Comparison of ENCODE assay signal across 8 cellular contexts in genomic region chr5:16936150-16937022, GRCh38. TPM values are rescaled to one million over a fixed set of nuclear protein-coding genes. Genes with fewer than 3 reads are reported as not detected.
A peak's percentile ranks its signal among the peaks of the same experiment; 100 is the strongest.
DNase-seq lines count a peak whose midpoint lies in the region; ATAC-seq and TF ChIP-seq lines count a peak whose summit lies in the region.

Gene MYO10, minus strand, starts transcription at chr5:16936288. Its CDS starts 480 bp downstream, at chr5:16935808.

- TF ChIP-seq CTCF in PC-3 (conservative IDR thresholded peaks at IDR 0.05; ENCODE audit: low read depth, low read length): no peak

- H3K36me3 ChIP-seq in PC-3 (ENCODE audit: low read depth, low read length) (no peaks in the 10 kb centered on the region), subcutaneous abdominal adipose tissue (ENCODE audit: control insufficient read depth in 5 of 5, insufficient read depth in 5 of 5, low read length in 5 of 5) (no peaks in the 10 kb centered on the region)

- H3K27ac ChIP-seq in PC-3 (ENCODE audit: low read length) (peak within 1 kb of the TSS; percentile 62), subcutaneous abdominal adipose tissue (ENCODE audit: low read depth, low read length) (peak within 1 kb of the TSS; percentile 64)

- H3K9me3 Mint-ChIP-seq in activated T-helper 2 cell treated with anti-CD3 and anti-CD28 coated beads, Interferon-gamma antibody, Interleukin-2, Interleukin-4, amounts not matched to agents 10 μg/mL and 5 μg/mL and 100 μg/mL, durations not matched to agents 14 hours and 24 hours and 36 hours: no peaks in the 10 kb centered on the region
- H3K9me3 Mint-ChIP-seq in natural killer cell treated with Interleukin-12 subunit alpha and Interleukin-12 subunit beta and Interleukin-15 and Interleukin-18, amount 100 ng/mL, for 72 hours: peaks cover 3% of the 10 kb centered on the region

- peak within 1 kb of the TSS; percentile 85 for H3K4me2 ChIP-seq in PC-3 (ENCODE audit: low read length)

- H3K4me1 ChIP-seq in PC-3 (ENCODE audit: insufficient read depth, low read length): peaks cover 34% of the 10 kb centered on the region
- H3K4me1 ChIP-seq in subcutaneous abdominal adipose tissue (ENCODE audit: control insufficient read depth in 5 of 5, insufficient read depth in 5 of 5, low read length in 5 of 5): peaks cover 0 to 41% (median 22%) of the 10 kb centered on the region in 5 donors

- H3K4me3 ChIP-seq in PC-3 (ENCODE audit: low read length) (peak within 1 kb of the TSS; percentile 76), subcutaneous abdominal adipose tissue (ENCODE audit: low read depth in 1 of 5, low read length in 5 of 5) (peak within 1 kb of the TSS; percentile 74 to 89 (median 82))

- H3K9ac ChIP-seq in PC-3 (ENCODE audit: low read length): peak within 1 kb of the TSS; percentile 89
- peak within 1 kb of the TSS; percentile 21 to 78 (median 65) for H3K9ac ChIP-seq in subcutaneous abdominal adipose tissue (ENCODE audit: low read length in 5 of 5)

- ATAC-seq in GM19043 (IDR thresholded peaks at IDR 0.05; ENCODE audit: low read depth, unreplicated experiment): peak; percentile 46
- ATAC-seq in HG03521 (IDR thresholded peaks at IDR 0.05; ENCODE audit: unreplicated experiment): peak; percentile 52
- peak; percentile 63 for ATAC-seq in PC-3
- ATAC-seq in natural killer cell treated with Interleukin-12 subunit alpha and Interleukin-12 subunit beta and Interleukin-15 and Interleukin-18, amount 100 ng/mL, for 72 hours: peak; percentile 75 to 88

- H3K79me2 ChIP-seq in PC-3 (ENCODE audit: low read length): peaks cover 46% of the 10 kb centered on the region

- peaks cover 28% of the 10 kb centered on the region for H3K4me1 Mint-ChIP-seq in activated T-helper 2 cell treated with anti-CD3 and anti-CD28 coated beads, Interferon-gamma antibody, Interleukin-2, Interleukin-4, amounts not matched to agents 10 μg/mL and 5 μg/mL and 100 μg/mL, durations not matched to agents 14 hours and 24 hours and 36 hours (ENCODE audit: low read depth)
- H3K4me1 Mint-ChIP-seq in natural killer cell treated with Interleukin-12 subunit alpha and Interleukin-12 subunit beta and Interleukin-15 and Interleukin-18, amount 100 ng/mL, for 72 hours (ENCODE audit: low read depth in 2 of 2): peaks cover 5 to 7% of the 10 kb centered on the region in 2 donors

- TSS peak; percentile 87 for BruUV-seq in PC-3 (replicated peaks; lab: Mats Ljungman, UMichigan)

- H3K9me2 ChIP-seq in PC-3 (replicated peaks; ENCODE audit: low read length): no peaks in the 10 kb centered on the region

- DNase-seq in AG08396 (ENCODE audit: low spot score) (peak; percentile 96), PC-3 (peak; percentile 89), fibroblast of the conjunctiva (ENCODE audit: low read depth) (peak; percentile 47)
- peak; percentile 47 for DNase-seq in activated T-helper 2 cell treated with anti-CD3 and anti-CD28 coated beads, Interferon-gamma antibody, Interleukin-2, Interleukin-4, amounts not matched to agents 10 μg/mL and 5 μg/mL and 100 μg/mL, durations not matched to agents 14 hours and 24 hours and 36 hours (ENCODE audit: low spot score)
- no peak for DNase-seq in natural killer cell treated with Interleukin-12 subunit alpha and Interleukin-12 subunit beta and Interleukin-15 and Interleukin-18, amount 100 ng/mL, for 72 hours (ENCODE audit: low spot score)

- no peaks in the 10 kb centered on the region for H3F3A ChIP-seq in PC-3 (ENCODE audit: low read length, unreplicated experiment)

- no peak within 1 kb of the TSS for H3K27ac Mint-ChIP-seq in activated T-helper 2 cell treated with anti-CD3 and anti-CD28 coated beads, Interferon-gamma antibody, Interleukin-2, Interleukin-4, amounts not matched to agents 10 μg/mL and 5 μg/mL and 100 μg/mL, durations not matched to agents 14 hours and 24 hours and 36 hours
- no peak within 1 kb of the TSS for H3K27ac Mint-ChIP-seq in natural killer cell treated with Interleukin-12 subunit alpha and Interleukin-12 subunit beta and Interleukin-15 and Interleukin-18, amount 100 ng/mL, for 72 hours

- CTCF ChIA-PET in PC-3 (lab: Charles Lee): interaction anchor here (0.5 to 1.0 kb wide), 5 partner anchors 87 to 253 kb away, joined by 3 to 17 read pairs (median 6); no protein-coding TSS in a partner anchor

- H3K36me3 Mint-ChIP-seq in activated T-helper 2 cell treated with anti-CD3 and anti-CD28 coated beads, Interferon-gamma antibody, Interleukin-2, Interleukin-4, amounts not matched to agents 10 μg/mL and 5 μg/mL and 100 μg/mL, durations not matched to agents 14 hours and 24 hours and 36 hours (ENCODE audit: low read depth): no peaks in the 10 kb centered on the region
- peaks cover 12% of the 10 kb centered on the region for H3K36me3 Mint-ChIP-seq in natural killer cell treated with Interleukin-12 subunit alpha and Interleukin-12 subunit beta and Interleukin-15 and Interleukin-18, amount 100 ng/mL, for 72 hours

- POLR2A ChIA-PET in PC-3 (lab: Charles Lee; ENCODE audit: unreplicated experiment): interaction anchor here (0.6 to 1.3 kb wide), 15 partner anchors 9 to 715 kb away, joined by 3 to 18 read pairs (median 4); no protein-coding TSS in a partner anchor

- no peaks in the 10 kb centered on the region for H3K27me3 ChIP-seq in PC-3 (ENCODE audit: low read length)
- peaks cover 9 to 24% (median 19%) of the 10 kb centered on the region in 5 donors for H3K27me3 ChIP-seq in subcutaneous abdominal adipose tissue (ENCODE audit: control insufficient read depth in 5 of 5, insufficient read depth in 4 of 5, low read length in 5 of 5)

- peak within 1 kb of the TSS; percentile 92 for H2AFZ ChIP-seq in PC-3 (ENCODE audit: low read length)

- peaks cover 67% of the 10 kb centered on the region for H3K27me3 Mint-ChIP-seq in activated T-helper 2 cell treated with anti-CD3 and anti-CD28 coated beads, Interferon-gamma antibody, Interleukin-2, Interleukin-4, amounts not matched to agents 10 μg/mL and 5 μg/mL and 100 μg/mL, durations not matched to agents 14 hours and 24 hours and 36 hours (ENCODE audit: low read depth)
- H3K27me3 Mint-ChIP-seq in natural killer cell treated with Interleukin-12 subunit alpha and Interleukin-12 subunit beta and Interleukin-15 and Interleukin-18, amount 100 ng/mL, for 72 hours: peaks cover 25 to 30% of the 10 kb centered on the region in 2 donors

- intact Hi-C loops in PC-3 (cut with micrococcal nuclease): loop anchor here (1.0 to 10.0 kb wide), 3 partner anchors 62 to 196 kb away; no protein-coding TSS in a partner anchor
- intact Hi-C loops in activated T-helper 2 cell treated with anti-CD3 and anti-CD28 coated beads, Interferon-gamma antibody, Interleukin-2, Interleukin-4, amounts not matched to agents 10 μg/mL and 5 μg/mL and 100 μg/mL, durations not matched to agents 14 hours and 24 hours and 36 hours (cut with micrococcal nuclease): loop anchor here (2.0 to 5.0 kb wide), 2 partner anchors 56 to 149 kb away; no protein-coding TSS in a partner anchor

- peak within 1 kb of the TSS; percentile 80 for H3K4me3 Mint-ChIP-seq in activated T-helper 2 cell treated with anti-CD3 and anti-CD28 coated beads, Interferon-gamma antibody, Interleukin-2, Interleukin-4, amounts not matched to agents 10 μg/mL and 5 μg/mL and 100 μg/mL, durations not matched to agents 14 hours and 24 hours and 36 hours (ENCODE audit: low read depth)
- peak within 1 kb of the TSS; percentile 52 for H3K4me3 Mint-ChIP-seq in natural killer cell treated with Interleukin-12 subunit alpha and Interleukin-12 subunit beta and Interleukin-15 and Interleukin-18, amount 100 ng/mL, for 72 hours

- H3K9me3 ChIP-seq in PC-3 (ENCODE audit: low read length): no peaks in the 10 kb centered on the region
- H3K9me3 ChIP-seq in subcutaneous abdominal adipose tissue (ENCODE audit: control insufficient read depth in 5 of 5, low read length in 5 of 5): no peaks in the 10 kb centered on the region

- H4K20me1 ChIP-seq in PC-3 (ENCODE audit: low read length): peaks cover 42% of the 10 kb centered on the region

RNA-seq across cellular contexts. Expression of gene MYO10, which starts in this region (rescaled TPM):
- total RNA-seq in PC-3 (2014; rRNA removed): 52.3 and 72.3 TPM in 2 replicates
- 1.0 and 1.2 TPM in 2 replicates for total RNA-seq in activated T-helper 2 cell treated with anti-CD3 and anti-CD28 coated beads, Interferon-gamma antibody, Interleukin-2, Interleukin-4, amounts not matched to agents 10 μg/mL and 5 μg/mL and 100 μg/mL, durations not matched to agents 14 hours and 24 hours and 36 hours
- total RNA-seq in natural killer cell treated with Interleukin-12 subunit alpha and Interleukin-12 subunit beta and Interleukin-15 and Interleukin-18, amount 100 ng/mL, for 72 hours: not detected

Comparison
In these comparisons a context has a peak if more than half of its experiments do, and no peak if none do; other contexts are left out.
1. RNA of gene MYO10 (total RNA-seq): 52.3 to 72.3 TPM in PC-3; 1.0 to 1.2 TPM in activated T-helper 2 cell treated with anti-CD3 and anti-CD28 coated beads, Interferon-gamma antibody, Interleukin-2, Interleukin-4, amounts not matched to agents 10 μg/mL and 5 μg/mL and 100 μg/mL, durations not matched to agents 14 hours and 24 hours and 36 hours and not detected in natural killer cell treated with Interleukin-12 subunit alpha and Interleukin-12 subunit beta and Interleukin-15 and Interleukin-18, amount 100 ng/mL, for 72 hours; every median in the first group is over 10 times any median in the second.
2. Peak in ATAC-seq in natural killer cell treated with Interleukin-12 subunit alpha and Interleukin-12 subunit beta and Interleukin-15 and Interleukin-18, amount 100 ng/mL, for 72 hours; RNA of the gene not detected or under 1 TPM.
3. Peak in every context shown above with its lines, with median percentiles within 50 percentile points of each other: ATAC-seq.